In genomic region chr5:122921826-122922225, GRCh38 we compare ENCODE assay signal across 1 cellular context.
TF ChIP-seq lines count a peak whose summit lies in the region.

No MANE protein-coding gene starts in this region.

TF ChIP-seq in K562, 482 proteins besides CTCF, POLR2A, EP300 and RAD21:
- TF ChIP-seq C11orf30 (IDR thresholded peaks at IDR 0.05; ENCODE audit: low read depth), result peak; percentile 53; the same call in 1 of the 2 replicates
- no peak for TF ChIP-seq LEF1 (IDR thresholded peaks at IDR 0.05)
- TF ChIP-seq MAFG (tag; conservative IDR thresholded peaks at IDR 0.05), result 0 out of 2 replicates have a peak, but pooled peaks have one; percentile 9
- TF ChIP-seq, protein P1, sequence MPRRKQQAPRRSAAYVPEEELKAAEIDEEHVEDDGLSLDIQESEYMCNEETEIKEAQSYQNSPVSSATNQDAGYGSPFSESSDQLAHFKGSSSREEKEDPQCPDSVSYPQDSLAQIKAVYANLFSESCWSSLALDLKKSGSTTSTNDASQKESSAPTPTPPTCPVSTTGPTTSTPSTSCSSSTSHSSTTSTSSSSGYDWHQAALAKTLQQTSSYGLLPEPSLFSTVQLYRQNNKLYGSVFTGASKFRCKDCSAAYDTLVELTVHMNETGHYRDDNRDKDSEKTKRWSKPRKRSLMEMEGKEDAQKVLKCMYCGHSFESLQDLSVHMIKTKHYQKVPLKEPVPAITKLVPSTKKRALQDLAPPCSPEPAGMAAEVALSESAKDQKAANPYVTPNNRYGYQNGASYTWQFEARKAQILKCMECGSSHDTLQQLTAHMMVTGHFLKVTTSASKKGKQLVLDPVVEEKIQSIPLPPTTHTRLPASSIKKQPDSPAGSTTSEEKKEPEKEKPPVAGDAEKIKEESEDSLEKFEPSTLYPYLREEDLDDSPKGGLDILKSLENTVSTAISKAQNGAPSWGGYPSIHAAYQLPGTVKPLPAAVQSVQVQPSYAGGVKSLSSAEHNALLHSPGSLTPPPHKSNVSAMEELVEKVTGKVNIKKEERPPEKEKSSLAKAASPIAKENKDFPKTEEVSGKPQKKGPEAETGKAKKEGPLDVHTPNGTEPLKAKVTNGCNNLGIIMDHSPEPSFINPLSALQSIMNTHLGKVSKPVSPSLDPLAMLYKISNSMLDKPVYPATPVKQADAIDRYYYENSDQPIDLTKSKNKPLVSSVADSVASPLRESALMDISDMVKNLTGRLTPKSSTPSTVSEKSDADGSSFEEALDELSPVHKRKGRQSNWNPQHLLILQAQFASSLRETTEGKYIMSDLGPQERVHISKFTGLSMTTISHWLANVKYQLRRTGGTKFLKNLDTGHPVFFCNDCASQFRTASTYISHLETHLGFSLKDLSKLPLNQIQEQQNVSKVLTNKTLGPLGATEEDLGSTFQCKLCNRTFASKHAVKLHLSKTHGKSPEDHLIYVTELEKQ (CRISPR knock-in tag; IDR thresholded peaks at IDR 0.05), result no peak
- TF ChIP-seq ZNF263 (CRISPR knock-in tag; IDR thresholded peaks at IDR 0.05; ENCODE audit: borderline replicate concordance), result no peak
- TF ChIP-seq, protein P2, sequence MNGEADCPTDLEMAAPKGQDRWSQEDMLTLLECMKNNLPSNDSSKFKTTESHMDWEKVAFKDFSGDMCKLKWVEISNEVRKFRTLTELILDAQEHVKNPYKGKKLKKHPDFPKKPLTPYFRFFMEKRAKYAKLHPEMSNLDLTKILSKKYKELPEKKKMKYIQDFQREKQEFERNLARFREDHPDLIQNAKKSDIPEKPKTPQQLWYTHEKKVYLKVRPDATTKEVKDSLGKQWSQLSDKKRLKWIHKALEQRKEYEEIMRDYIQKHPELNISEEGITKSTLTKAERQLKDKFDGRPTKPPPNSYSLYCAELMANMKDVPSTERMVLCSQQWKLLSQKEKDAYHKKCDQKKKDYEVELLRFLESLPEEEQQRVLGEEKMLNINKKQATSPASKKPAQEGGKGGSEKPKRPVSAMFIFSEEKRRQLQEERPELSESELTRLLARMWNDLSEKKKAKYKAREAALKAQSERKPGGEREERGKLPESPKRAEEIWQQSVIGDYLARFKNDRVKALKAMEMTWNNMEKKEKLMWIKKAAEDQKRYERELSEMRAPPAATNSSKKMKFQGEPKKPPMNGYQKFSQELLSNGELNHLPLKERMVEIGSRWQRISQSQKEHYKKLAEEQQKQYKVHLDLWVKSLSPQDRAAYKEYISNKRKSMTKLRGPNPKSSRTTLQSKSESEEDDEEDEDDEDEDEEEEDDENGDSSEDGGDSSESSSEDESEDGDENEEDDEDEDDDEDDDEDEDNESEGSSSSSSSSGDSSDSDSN (IDR thresholded peaks at IDR 0.05; ENCODE audit: borderline replicate concordance in 1 of 2, low read depth in 2 of 2, low read length in 2 of 2), result no peak
- TF ChIP-seq U2AF2 (optimal IDR thresholded peaks at IDR 0.05; ENCODE audit: low read depth, low read length), result no peak
- no peak for TF ChIP-seq FOXK2 (conservative IDR thresholded peaks at IDR 0.05 in 1 of 2, IDR thresholded peaks at IDR 0.05 in 1 of 2; ENCODE audit: low read depth in 2 of 2)
- TF ChIP-seq ZNF316 (IDR thresholded peaks at IDR 0.05), result 0 out of 2 replicates have a peak, but pooled peaks have one; percentile 49
